In genomic region chr13:33721719-33722118, GRCh38 we compare ENCODE assay signal across 13 cellular contexts.
DNase-seq lines count a peak whose midpoint lies in the region; ATAC-seq, FAIRE-seq and TF ChIP-seq lines count a peak whose summit lies in the region.
"Had no signal": no experiment of that assay in that cellular context is flagged by ENCODE, and none has a peak within 500 bp of the region (broad histone marks: within the 10 kb centered on the region; RNA-seq: fewer than 3 reads in every experiment).

No MANE protein-coding gene starts in this region.

- H3K36me3 ChIP-seq in transverse colon (no peaks in the 10 kb centered on the region), lower lobe of right lung (no peaks in the 10 kb centered on the region)

- TF ChIP-seq CTCF in cardiac fibroblast (IDR thresholded peaks at IDR 0.05; ENCODE audit: low read depth, low read length) (no peak), transverse colon (IDR thresholded peaks at IDR 0.05) (no peak), lower lobe of right lung (IDR thresholded peaks at IDR 0.05) (no peak)

- CTCF ChIA-PET in activated CD4-positive, alpha-beta T cell treated with anti-CD3 and anti-CD28 coated beads for 36 hours (lab: Charles Lee), result interaction anchor here (0.6 to 1.1 kb wide), 3 partner anchors 86 to 153 kb away, joined by 3 to 4 read pairs (median 3); no protein-coding TSS in a partner anchor

- peaks cover 25% of the 10 kb centered on the region for H3K4me1 Mint-ChIP-seq in activated CD4-positive, alpha-beta T cell treated with anti-CD3 and anti-CD28 coated beads for 36 hours

- no peak for DNase-seq in activated CD4-positive, alpha-beta T cell treated with anti-CD3 and anti-CD28 coated beads for 36 hours
- DNase-seq in activated CD4-positive, alpha-beta T cell treated with anti-CD3 and anti-CD28 coated beads for 4 hours, result no peak
- DNase-seq in cardiac fibroblast (ENCODE audit: low read depth in 2 of 2) (peak; percentile 49 to 82), transverse colon (no peak), lower lobe of right lung (no peak), frontal cortex (ENCODE audit: low spot score in 2 of 2) (no peak), GM19239 (ENCODE audit: insufficient read length, low spot score) (no peak)
- DNase-seq: 8988T; mesendoderm; NCI-H1048; SIG-M5; stimulated activated CD4-positive, alpha-beta T cell treated with anti-CD3 and anti-CD28 coated beads, Interleukin-4, amount 100 ng/mL, for 4 hours had no signal

- in situ Hi-C loops in transverse colon (cut with MboI; ENCODE audit: low pct_ligation_motif_present in 1 of 4, low pct_unique_long_range_greater_than_20kb in 1 of 4, low sequenced_read_pairs in 3 of 4), result loop anchor here in 3 of 4 donors (5.0 to 25.0 kb wide), 3 partner anchors 174 to 1134 kb away; partner anchors contain the start of gene PDS5B (in 1 of the 3)

- H3K9me3 ChIP-seq in transverse colon, result no peaks in the 10 kb centered on the region
- no peaks in the 10 kb centered on the region for H3K9me3 ChIP-seq in lower lobe of right lung

- H3K4me3 ChIP-seq in cardiac fibroblast (replicated peaks in 1 of 2; ENCODE audit: low read depth in 2 of 2, low read length in 2 of 2) (no peak overlapping the region), transverse colon (no peak overlapping the region), lower lobe of right lung (no peak overlapping the region)

- no peaks in the 10 kb centered on the region for H3K27me3 Mint-ChIP-seq in activated CD4-positive, alpha-beta T cell treated with anti-CD3 and anti-CD28 coated beads for 36 hours

- POLR2A ChIA-PET in activated CD4-positive, alpha-beta T cell treated with anti-CD3 and anti-CD28 coated beads for 36 hours (lab: Charles Lee), result interaction anchor here (0.7 kb wide), 1 partner anchor 90 kb away, joined by 3 read pairs; no protein-coding TSS in a partner anchor

- no peaks in the 10 kb centered on the region for H3K36me3 Mint-ChIP-seq in activated CD4-positive, alpha-beta T cell treated with anti-CD3 and anti-CD28 coated beads for 36 hours (ENCODE audit: low read depth)

- intact Hi-C loops in activated CD4-positive, alpha-beta T cell treated with anti-CD3 and anti-CD28 coated beads for 36 hours (cut with DNase I, micrococcal nuclease), result loop anchor here (1.0 to 10.0 kb wide), 8 partner anchors 42 to 1443 kb away; partner anchors contain the start of gene PDS5B (in 1 of the 2)
- intact Hi-C loops in transverse colon (cut with DNase I; ENCODE audit: low total_unique reads), result loop anchor here (5.0 kb wide), 2 partner anchors 169 to 1134 kb away; partner anchors contain the start of gene PDS5B
- intact Hi-C loops in lower lobe of right lung (cut with DNase I), result no loop called here

- H3K4me3 Mint-ChIP-seq in activated CD4-positive, alpha-beta T cell treated with anti-CD3 and anti-CD28 coated beads for 36 hours, result no peak overlapping the region

- TF ChIP-seq POLR2A in transverse colon (IDR thresholded peaks at IDR 0.05), result no peak

- H3K27me3 ChIP-seq in transverse colon (no peaks in the 10 kb centered on the region), lower lobe of right lung (ENCODE audit: low read depth) (no peaks in the 10 kb centered on the region)

- 25 to 39% methylated on average over 1 of the region's 1 CpG for WGBS in transverse colon (ENCODE audit: low coverage in 1 of 2), 2 donors

- peak overlapping the region; percentile 77 for H3K27ac Mint-ChIP-seq in activated CD4-positive, alpha-beta T cell treated with anti-CD3 and anti-CD28 coated beads for 36 hours

- peaks cover 0 to 27% (median 8%) of the 10 kb centered on the region in 4 donors for H3K4me1 ChIP-seq in transverse colon
- H3K4me1 ChIP-seq in lower lobe of right lung, result peaks cover 40% of the 10 kb centered on the region

- ATAC-seq in activated CD4-positive, alpha-beta T cell treated with anti-CD3 and anti-CD28 coated beads for 36 hours, result no peak
- ATAC-seq in lower lobe of right lung, result no peak

- no peak for TF ChIP-seq EP300 in transverse colon (IDR thresholded peaks at IDR 0.05; ENCODE audit: low read depth)

- no peaks in the 10 kb centered on the region for H3K9me3 Mint-ChIP-seq in activated CD4-positive, alpha-beta T cell treated with anti-CD3 and anti-CD28 coated beads for 36 hours (ENCODE audit: low read depth)

- FAIRE-seq in islet of Langerhans (lab: Jason Lieb, UNC) (peak; percentile 43), frontal cortex (lab: Jason Lieb, UNC) (no peak), GM19239 (lab: Jason Lieb, UNC) (no peak)

- H3K27ac ChIP-seq in transverse colon, result peak overlapping the region; percentile 55 to 70 (median 62)
- no peak overlapping the region for H3K27ac ChIP-seq in lower lobe of right lung

Comparison
In these comparisons a context has a peak if more than half of its experiments do, and no peak if none do; other contexts are left out.
1. DNase-seq: peak in cardiac fibroblast (2 of 2); none in activated CD4-positive, alpha-beta T cell treated with anti-CD3 and anti-CD28 coated beads for 36 hours (single experiment), activated CD4-positive, alpha-beta T cell treated with anti-CD3 and anti-CD28 coated beads for 4 hours (0 of 2), transverse colon (single experiment), lower lobe of right lung (single experiment), frontal cortex (0 of 2) and GM19239 (single experiment).